14 cellular contexts compared by ENCODE assay signal in the genomic region with DNA sequence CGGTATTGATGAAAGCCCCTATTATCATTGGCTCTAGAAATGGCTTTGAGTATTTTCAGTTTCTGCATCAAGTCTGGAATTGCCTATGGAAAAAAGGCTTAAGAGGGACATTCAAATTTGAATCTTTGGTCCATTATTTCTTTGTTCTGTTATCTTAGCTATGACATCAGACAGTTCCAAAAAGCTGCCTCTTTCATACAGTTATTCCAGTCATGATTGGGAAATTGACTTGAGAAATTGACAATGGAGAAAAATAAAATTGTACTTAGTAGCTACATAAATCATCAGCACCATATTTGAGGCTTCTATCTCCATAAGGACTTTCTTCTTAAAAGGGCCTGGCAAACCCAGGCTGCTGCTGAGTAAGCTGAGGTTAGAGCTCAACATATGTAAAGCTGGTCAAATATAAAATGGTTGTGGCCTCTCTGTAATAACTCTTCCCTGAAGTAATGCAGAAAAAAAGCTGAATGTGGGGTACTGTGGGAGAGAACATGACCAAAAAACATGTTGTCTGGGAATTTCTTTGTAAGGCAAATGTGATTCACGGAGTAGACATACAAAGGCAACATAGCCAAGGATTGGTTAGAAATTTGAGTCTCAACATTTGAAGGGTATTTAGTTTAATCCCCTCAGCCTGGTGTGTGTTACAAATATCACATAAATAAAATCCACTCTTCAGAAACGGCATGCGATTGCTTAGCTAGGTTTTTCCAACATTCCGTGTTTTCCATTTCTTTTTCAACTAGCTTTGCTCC.
DNase-seq lines count a peak whose midpoint lies in the region; ATAC-seq and TF ChIP-seq lines count a peak whose summit lies in the region.
"Had no signal": no experiment of that assay in that cellular context is flagged by ENCODE, and none has a peak within 500 bp of the region (broad histone marks: within the 10 kb centered on the region; RNA-seq: fewer than 3 reads in every experiment).

No MANE protein-coding gene starts in this region.

- intact Hi-C loops in A673 (cut with micrococcal nuclease; ENCODE audit: unreplicated experiment) (no loop called here), posterior vena cava (cut with DNase I) (no loop called here), esophagus muscularis mucosa (cut with DNase I) (no loop called here)

- ATAC-seq in GM21619 (IDR thresholded peaks at IDR 0.05; ENCODE audit: unreplicated experiment): no peak
- ATAC-seq: activated naive CD4-positive, alpha-beta T cell treated with anti-CD3 and anti-CD28 coated beads, Interleukin-2, amount 50 U/mL, for 72 hours; activated T-cell treated with anti-CD3 and anti-CD28 coated beads, Interleukin-2, amount 50 U/mL, for 72 hours; naive thymus-derived CD4-positive, alpha-beta T cell had no signal

- H3K9me3 ChIP-seq in adipocyte (ENCODE audit: control insufficient read depth, low read length): no peaks in the 10 kb centered on the region
- no peaks in the 10 kb centered on the region for H3K9me3 ChIP-seq in skeletal muscle satellite cell (replicated peaks; ENCODE audit: low read length)
- H3K9me3 ChIP-seq in A673 (ENCODE audit: low read depth, low read length, poor library complexity, severe bottlenecking): no peaks in the 10 kb centered on the region
- H3K9me3 ChIP-seq in esophagus muscularis mucosa: no peaks in the 10 kb centered on the region
- H3K9me3 ChIP-seq: spleen, thoracic aorta had no signal

- TF ChIP-seq CTCF in AG10803 (conservative IDR thresholded peaks at IDR 0.05; ENCODE audit: low read length): no peak
- TF ChIP-seq CTCF in fibroblast of mammary gland (conservative IDR thresholded peaks at IDR 0.05; ENCODE audit: control insufficient read depth, insufficient read depth, low read depth, low read length): no peak
- no peak for TF ChIP-seq CTCF in A673 (conservative IDR thresholded peaks at IDR 0.05; ENCODE audit: low read depth, low read length)
- TF ChIP-seq CTCF in esophagus muscularis mucosa (IDR thresholded peaks at IDR 0.05): no peak

- no peak overlapping the region for H3K4me3 ChIP-seq in AG10803 (ENCODE audit: low read length)
- peak overlapping the region; percentile 53 for H3K4me3 ChIP-seq in adipocyte (ENCODE audit: low read length)
- no peak overlapping the region for H3K4me3 ChIP-seq in fibroblast of mammary gland (ENCODE audit: control insufficient read depth, low read depth, low read length)
- no peak overlapping the region for H3K4me3 ChIP-seq in skeletal muscle satellite cell (ENCODE audit: low read length)
- no peak overlapping the region for H3K4me3 ChIP-seq in A673 (ENCODE audit: low read depth, low read length, poor library complexity, severe bottlenecking)
- H3K4me3 ChIP-seq in esophagus muscularis mucosa: no peak overlapping the region
- H3K4me3 ChIP-seq: spleen, thoracic aorta had no signal

- POLR2A ChIA-PET in A673 (lab: Charles Lee; ENCODE audit: low non-redundant PET): no interaction called here

- BruUV-seq in A673 (replicated peaks; lab: Mats Ljungman, UMichigan): no TSS peak

- H3K4me1 ChIP-seq in adipocyte (ENCODE audit: control insufficient read depth, insufficient read depth, low read length) (peaks cover 40% of the 10 kb centered on the region), skeletal muscle satellite cell (ENCODE audit: control insufficient read depth, insufficient read depth, low read length) (peaks cover 28% of the 10 kb centered on the region), A673 (ENCODE audit: insufficient read depth, low read length, poor library complexity, severe bottlenecking) (no peaks in the 10 kb centered on the region), esophagus muscularis mucosa (peaks cover 0 to 5% (median 3%) of the 10 kb centered on the region in 4 donors)
- H3K4me1 ChIP-seq: spleen had no signal

- H3K9ac ChIP-seq in adipocyte (ENCODE audit: low read length) (peak overlapping the region; percentile 89), skeletal muscle satellite cell (ENCODE audit: low read depth, low read length) (peak overlapping the region; percentile 40)

- H3K27me3 ChIP-seq in adipocyte (replicated peaks; ENCODE audit: control insufficient read depth, insufficient read depth, low read length) (no peaks in the 10 kb centered on the region), skeletal muscle satellite cell (ENCODE audit: control insufficient read depth, insufficient read depth, low read length) (no peaks in the 10 kb centered on the region), A673 (replicated peaks; ENCODE audit: insufficient read depth, low read depth, low read length, poor library complexity) (no peaks in the 10 kb centered on the region), esophagus muscularis mucosa (no peaks in the 10 kb centered on the region)

- H3K36me3 ChIP-seq in adipocyte (ENCODE audit: control insufficient read depth, insufficient read depth, low read length, severe bottlenecking) (peaks cover 2% of the 10 kb centered on the region), skeletal muscle satellite cell (ENCODE audit: insufficient read depth, low read length) (no peaks in the 10 kb centered on the region), A673 (ENCODE audit: insufficient read depth, low read length, poor library complexity, severe bottlenecking) (no peaks in the 10 kb centered on the region), esophagus muscularis mucosa (peaks cover 0 to 6% (median 0%) of the 10 kb centered on the region in 4 donors)
- H3K36me3 ChIP-seq: spleen, thoracic aorta had no signal

- no peak for TF ChIP-seq POLR2A in esophagus muscularis mucosa (IDR thresholded peaks at IDR 0.05; ENCODE audit: low read depth)

- TF ChIP-seq EP300 in esophagus muscularis mucosa (IDR thresholded peaks at IDR 0.05): no peak

- DNase-seq in AG10803 (ENCODE audit: low read depth) (peak; percentile 83), adipocyte (ENCODE audit: low read depth) (peak; percentile 86), fibroblast of mammary gland (ENCODE audit: low read depth) (peak; percentile 86), A673 (ENCODE audit: low spot score) (no peak), posterior vena cava (ENCODE audit: low spot score) (no peak), esophagus muscularis mucosa (ENCODE audit: extremely low spot score) (no peak)
- DNase-seq: activated CD8-positive, alpha-beta memory T cell treated with anti-CD3 and anti-CD28 coated beads for 24 hours; activated T-cell treated with anti-CD3 and anti-CD28 coated beads, Interleukin-2, amount 50 U/mL, for 72 hours; naive thymus-derived CD4-positive, alpha-beta T cell; spleen had no signal

- 63% methylated on average over 5 of the region's 5 CpGs for WGBS in esophagus muscularis mucosa

- CTCF ChIA-PET in A673 (lab: Charles Lee): interaction anchor here (0.7 kb wide), 1 partner anchor 13 kb away, joined by 3 read pairs; no protein-coding TSS in a partner anchor

- H3K27ac ChIP-seq in A673 (ENCODE audit: low read depth, low read length, poor library complexity, severe bottlenecking) (no peak overlapping the region), esophagus muscularis mucosa (replicated peaks in 1 of 4) (peak overlapping the region in 1 of 4 donors; percentile 22)
- H3K27ac ChIP-seq: spleen, thoracic aorta had no signal

- peak overlapping the region; percentile 38 for H3K4me2 ChIP-seq in skeletal muscle satellite cell (ENCODE audit: low read length)

Comparison
In these comparisons a context has a peak if more than half of its experiments do, and no peak if none do; other contexts are left out.
1. DNase-seq: peak in AG10803 (single experiment), adipocyte (single experiment) and fibroblast of mammary gland (single experiment); none in A673 (single experiment), posterior vena cava (single experiment) and esophagus muscularis mucosa (single experiment).